ENCODE assay signal across 9 cellular contexts in genomic region chr12:14664434-14665023, GRCh38. TPM values are rescaled to one million over a fixed set of nuclear protein-coding genes. Genes with fewer than 3 reads are reported as not detected.
DNase-seq lines count a peak whose midpoint lies in the region; TF ChIP-seq lines count a peak whose summit lies in the region.
"Had no signal": no experiment of that assay in that cellular context is flagged by ENCODE, and none has a peak within 500 bp of the region (broad histone marks: within the 10 kb centered on the region; RNA-seq: fewer than 3 reads in every experiment).

No MANE protein-coding gene starts in this region.

- TF ChIP-seq POLR2A in prostate gland (IDR thresholded peaks at IDR 0.05): no peak

- no peaks in the 10 kb centered on the region for H3K4me1 ChIP-seq in BE2C
- no peaks in the 10 kb centered on the region for H3K4me1 ChIP-seq in prostate gland (replicated peaks)

- intact Hi-C loops in prostate gland (cut with DNase I): loop anchor here (1.0 kb wide), 1 partner anchor 426 kb away; no protein-coding TSS in a partner anchor

- TF ChIP-seq CTCF in BE2C (IDR thresholded peaks at IDR 0.05; ENCODE audit: low read depth, low read length) (peak; percentile 68), GM12875 (IDR thresholded peaks at IDR 0.05; ENCODE audit: borderline replicate concordance, insufficient read depth, low read depth, low read length) (peak; percentile 42; the same call in 1 of the 2 replicates), VCaP (conservative IDR thresholded peaks at IDR 0.05) (peak; percentile 91), prostate gland (IDR thresholded peaks at IDR 0.05) (peak; percentile 45 to 82 (median 64))

- H3K27ac ChIP-seq in VCaP: no peak overlapping the region
- H3K27ac ChIP-seq in prostate gland: no peak overlapping the region

- WGBS in prostate gland: 66% methylated on average over 7 of the region's 7 CpGs

- H3K27me3 ChIP-seq in BE2C (no peaks in the 10 kb centered on the region), prostate gland (replicated peaks; ENCODE audit: insufficient read depth) (no peaks in the 10 kb centered on the region)

- H3K36me3 ChIP-seq in BE2C (no peaks in the 10 kb centered on the region), prostate gland (no peaks in the 10 kb centered on the region)

- H3K9me3 ChIP-seq in BE2C: no peaks in the 10 kb centered on the region
- H3K9me3 ChIP-seq in prostate gland: no peaks in the 10 kb centered on the region

- no peak overlapping the region for H3K4me3 ChIP-seq in BE2C (ENCODE audit: low read depth, low read length)
- H3K4me3 ChIP-seq in GM12875 (ENCODE audit: low read depth, low read length): no peak overlapping the region
- no peak overlapping the region for H3K4me3 ChIP-seq in prostate gland

- peak; percentile 25 for DNase-seq in BE2C
- DNase-seq in NCI-H1694 (lab: John Stamatoyannopoulos, UW): peak; percentile 77
- DNase-seq in fibroblast of the conjunctiva (ENCODE audit: low read depth): peak; percentile 17
- peak; percentile 33 for DNase-seq in prostate gland (ENCODE audit: low spot score)
- no peak for DNase-seq in ecto neural progenitor cell (ENCODE audit: low spot score)
- no peak for DNase-seq in stimulated activated CD4-positive, alpha-beta T cell treated with anti-CD3 and anti-CD28 coated beads, Interleukin-1b, Interleukin-23, amount 100 ng/mL, for 48 hours
- DNase-seq: left cardiac atrium had no signal

RNA-seq across cellular contexts. Expression of gene GUCY2C, which starts 31.9 kb away (rescaled TPM):
- not detected for polyA plus RNA-seq in BE2C (2012; ENCODE audit: insufficient read depth, insufficient read length, low read depth)
- total RNA-seq in prostate gland: under 1 TPM in 1 of 2 donors, not detected in 1; 0.11 TPM
- total RNA-seq: left cardiac atrium had no signal

Comparison
In these comparisons a context has a peak if more than half of its experiments do, and no peak if none do; other contexts are left out.
1. DNase-seq: peak in BE2C (single experiment), NCI-H1694 (single experiment), fibroblast of the conjunctiva (single experiment) and prostate gland (single experiment); none in ecto neural progenitor cell (single experiment) and stimulated activated CD4-positive, alpha-beta T cell treated with anti-CD3 and anti-CD28 coated beads, Interleukin-1b, Interleukin-23, amount 100 ng/mL, for 48 hours (single experiment).
2. Peak in every context shown above with its lines, with median percentiles within 50 percentile points of each other: CTCF ChIP-seq.